In the genomic region with DNA sequence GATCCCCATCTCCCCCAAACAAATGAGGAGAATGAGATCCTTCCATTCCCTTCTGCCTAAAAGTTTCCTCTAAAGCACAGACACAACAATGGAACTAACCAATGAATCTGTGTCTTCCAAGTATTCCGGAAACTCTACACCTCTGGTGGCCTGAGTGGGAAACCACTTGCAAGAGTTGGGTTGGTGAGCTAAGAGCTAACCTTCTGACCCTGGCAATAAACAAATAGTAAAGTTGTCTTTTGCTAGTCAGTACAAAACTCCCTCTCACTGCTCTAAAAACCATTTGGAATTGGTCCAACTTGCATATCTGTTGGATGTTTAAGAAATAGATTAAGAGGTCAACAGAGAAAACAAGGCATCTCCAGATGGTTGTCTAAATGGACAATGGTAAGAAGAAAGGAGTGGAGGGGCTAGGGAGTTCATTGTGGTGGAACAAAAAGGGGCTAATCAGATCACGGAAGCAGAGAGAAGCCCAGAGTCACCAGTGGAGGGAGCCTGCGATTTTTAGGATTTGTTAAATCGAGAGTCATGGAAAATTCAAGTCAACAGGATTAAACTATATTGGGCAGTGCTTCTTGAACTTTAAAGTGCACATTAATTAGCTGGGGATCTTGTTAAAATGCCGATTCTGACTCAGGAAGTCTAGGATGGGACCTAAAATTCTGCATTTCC, we compare ENCODE assay signal across 13 cellular contexts.
DNase-seq lines count a peak whose midpoint lies in the region; ATAC-seq and TF ChIP-seq lines count a peak whose summit lies in the region.
"Had no signal": no experiment of that assay in that cellular context is flagged by ENCODE, and none has a peak within 500 bp of the region (broad histone marks: within the 10 kb centered on the region; RNA-seq: fewer than 3 reads in every experiment).

No MANE protein-coding gene starts in this region.

- peak overlapping the region; percentile 12 for H3K4me2 ChIP-seq in skeletal muscle satellite cell (ENCODE audit: low read length)

- no peak overlapping the region for H3K27ac Mint-ChIP-seq in activated T-helper 1 cell treated with anti-CD3 and anti-CD28 coated beads, Interleukin-12 subunit alpha, Interleukin-12 subunit beta, Interleukin-2, Interleukin-4 antibody, amounts not matched to agents 30 ng/mL and 10 ng/mL and 1 ng/mL, durations not matched to agents 14 hours and 24 hours and 36 hours
- H3K27ac Mint-ChIP-seq: dendritic cell treated with granulocyte-macrophage colony-stimulating factor and Interleukin-4, amounts not matched to agents 40 ng/mL and 50 ng/mL, for 4 days had no signal

- DNase-seq in NCI-H2171 treated with DMSO at 0.1 percent for 48 hours (lab: John Stamatoyannopoulos, UW) (peak; percentile 6), NCI-H2171 (lab: John Stamatoyannopoulos, UW) (no peak), NCI-H82 treated with DMSO at 0.1 percent for 48 hours (lab: John Stamatoyannopoulos, UW; ENCODE audit: unreplicated experiment) (peak; percentile 67), fibroblast of peridontal ligament (ENCODE audit: extremely low read depth) (peak; percentile 8), GM10266 (ENCODE audit: extremely low spot score) (no peak)
- DNase-seq in activated T-helper 1 cell treated with anti-CD3 and anti-CD28 coated beads, Interleukin-12 subunit alpha, Interleukin-12 subunit beta, Interleukin-2, Interleukin-4 antibody, amounts not matched to agents 30 ng/mL and 10 ng/mL and 1 ng/mL, durations not matched to agents 14 hours and 24 hours and 36 hours (ENCODE audit: low spot score) = no peak
- DNase-seq: anterior cingulate cortex; Caco-2; NCI-H1105; stimulated activated naive CD4-positive, alpha-beta T cell treated with Interleukin-2 at 50 U/mL for 16 hours had no signal

- intact Hi-C loops in activated T-helper 1 cell treated with anti-CD3 and anti-CD28 coated beads, Interleukin-12 subunit alpha, Interleukin-12 subunit beta, Interleukin-2, Interleukin-4 antibody, amounts not matched to agents 30 ng/mL and 10 ng/mL and 1 ng/mL, durations not matched to agents 14 hours and 24 hours and 36 hours (cut with micrococcal nuclease) = no loop called here

- ATAC-seq in GM18858 (IDR thresholded peaks at IDR 0.05; ENCODE audit: unreplicated experiment) = no peak

- no peaks in the 10 kb centered on the region for H3K27me3 ChIP-seq in skeletal muscle satellite cell (ENCODE audit: control insufficient read depth, insufficient read depth, low read length)

- no peaks in the 10 kb centered on the region for H3K36me3 Mint-ChIP-seq in activated T-helper 1 cell treated with anti-CD3 and anti-CD28 coated beads, Interleukin-12 subunit alpha, Interleukin-12 subunit beta, Interleukin-2, Interleukin-4 antibody, amounts not matched to agents 30 ng/mL and 10 ng/mL and 1 ng/mL, durations not matched to agents 14 hours and 24 hours and 36 hours (ENCODE audit: low read depth)

- H3K9me3 Mint-ChIP-seq in activated T-helper 1 cell treated with anti-CD3 and anti-CD28 coated beads, Interleukin-12 subunit alpha, Interleukin-12 subunit beta, Interleukin-2, Interleukin-4 antibody, amounts not matched to agents 30 ng/mL and 10 ng/mL and 1 ng/mL, durations not matched to agents 14 hours and 24 hours and 36 hours = no peaks in the 10 kb centered on the region
- H3K9me3 Mint-ChIP-seq: dendritic cell treated with granulocyte-macrophage colony-stimulating factor and Interleukin-4, amounts not matched to agents 40 ng/mL and 50 ng/mL, for 4 days had no signal

- H3K9me3 ChIP-seq in skeletal muscle satellite cell (replicated peaks; ENCODE audit: low read length) = no peaks in the 10 kb centered on the region
- H3K9me3 ChIP-seq: Caco-2 had no signal

- H3K9ac ChIP-seq in skeletal muscle satellite cell (ENCODE audit: low read depth, low read length) = no peak overlapping the region

- H3K4me1 ChIP-seq in skeletal muscle satellite cell (ENCODE audit: control insufficient read depth, insufficient read depth, low read length) = peaks cover 10% of the 10 kb centered on the region
- H3K4me1 ChIP-seq: Caco-2 had no signal

- H3K4me3 ChIP-seq in skeletal muscle satellite cell (ENCODE audit: low read length) = no peak overlapping the region

- H3K36me3 ChIP-seq in skeletal muscle satellite cell (ENCODE audit: insufficient read depth, low read length) = no peaks in the 10 kb centered on the region

- no peak overlapping the region for H3K4me3 Mint-ChIP-seq in activated T-helper 1 cell treated with anti-CD3 and anti-CD28 coated beads, Interleukin-12 subunit alpha, Interleukin-12 subunit beta, Interleukin-2, Interleukin-4 antibody, amounts not matched to agents 30 ng/mL and 10 ng/mL and 1 ng/mL, durations not matched to agents 14 hours and 24 hours and 36 hours
- H3K4me3 Mint-ChIP-seq: dendritic cell treated with granulocyte-macrophage colony-stimulating factor and Interleukin-4, amounts not matched to agents 40 ng/mL and 50 ng/mL, for 4 days had no signal

- no peaks in the 10 kb centered on the region for H3K4me1 Mint-ChIP-seq in activated T-helper 1 cell treated with anti-CD3 and anti-CD28 coated beads, Interleukin-12 subunit alpha, Interleukin-12 subunit beta, Interleukin-2, Interleukin-4 antibody, amounts not matched to agents 30 ng/mL and 10 ng/mL and 1 ng/mL, durations not matched to agents 14 hours and 24 hours and 36 hours (ENCODE audit: low read depth)

- no peak for TF ChIP-seq CTCF in GM10266 (IDR thresholded peaks at IDR 0.05; ENCODE audit: control insufficient read depth, insufficient read depth, low read depth, missing control alignments)

- H3K27me3 Mint-ChIP-seq in activated T-helper 1 cell treated with anti-CD3 and anti-CD28 coated beads, Interleukin-12 subunit alpha, Interleukin-12 subunit beta, Interleukin-2, Interleukin-4 antibody, amounts not matched to agents 30 ng/mL and 10 ng/mL and 1 ng/mL, durations not matched to agents 14 hours and 24 hours and 36 hours (ENCODE audit: insufficient read depth) = peaks cover 7% of the 10 kb centered on the region

Comparison
In these comparisons a context has a peak if more than half of its experiments do, and no peak if none do; other contexts are left out.
1. DNase-seq: peak in NCI-H2171 treated with DMSO at 0.1 percent for 48 hours (single experiment), NCI-H82 treated with DMSO at 0.1 percent for 48 hours (single experiment) and fibroblast of peridontal ligament (single experiment); none in NCI-H2171 (single experiment), GM10266 (single experiment) and activated T-helper 1 cell treated with anti-CD3 and anti-CD28 coated beads, Interleukin-12 subunit alpha, Interleukin-12 subunit beta, Interleukin-2, Interleukin-4 antibody, amounts not matched to agents 30 ng/mL and 10 ng/mL and 1 ng/mL, durations not matched to agents 14 hours and 24 hours and 36 hours (single experiment).